In the genomic region with DNA sequence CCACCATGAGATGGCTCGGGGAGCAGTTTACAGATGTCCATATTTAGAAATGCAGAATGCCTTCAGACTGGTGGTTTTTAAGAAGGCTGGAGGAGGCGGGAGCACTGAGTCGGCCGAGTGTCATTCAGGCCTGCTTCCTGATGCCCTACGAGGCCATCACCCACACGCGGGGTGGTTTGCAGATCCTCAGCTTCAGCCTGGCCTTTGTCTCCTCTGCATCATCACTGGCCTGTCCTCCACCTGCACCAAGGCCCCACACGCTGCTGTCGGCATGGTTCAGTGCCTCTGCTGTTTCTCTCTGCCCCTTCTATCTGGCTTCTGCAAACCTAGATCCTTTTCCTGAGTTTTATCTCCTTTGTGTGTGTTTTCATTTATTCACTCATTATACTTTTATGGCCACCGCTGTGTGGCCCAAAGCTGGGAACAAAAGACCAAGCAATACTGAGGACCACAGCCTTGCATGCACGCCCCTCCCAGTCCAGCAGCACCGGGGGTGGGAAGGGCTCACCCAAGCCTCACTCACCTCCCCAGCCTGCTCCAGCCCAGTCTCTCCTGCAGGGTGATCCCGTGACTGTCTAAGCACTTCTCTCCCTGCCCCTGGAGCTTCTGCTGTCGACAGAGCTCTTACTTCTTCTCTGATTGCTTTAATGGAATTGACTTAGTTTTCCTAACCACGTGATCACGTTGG, we compare ENCODE assay signal across 24 cellular contexts.
"Had no signal": no experiment of that assay in that cellular context is flagged by ENCODE, and none has a peak within 500 bp of the region (broad histone marks: within the 10 kb centered on the region; RNA-seq: fewer than 3 reads in every experiment).

No MANE protein-coding gene starts in this region.

- H3K36me3 ChIP-seq: colonic mucosa, right lobe of liver, suprapubic skin, tibial artery had no signal

- ATAC-seq: left cardiac atrium, right lobe of liver had no signal

- H3K4me3 Mint-ChIP-seq: activated naive CD8-positive, alpha-beta T cell; mesothelial cell of epicardium; naive B cell; T-helper 1 cell treated with Interleukin-12 subunit alpha and Interleukin-12 subunit beta and Interleukin-4 antibody, amounts not matched to agents 30 μg/mL and 1 μg/mL, for 36 hours had no signal

- H3K36me3 Mint-ChIP-seq: activated naive CD8-positive, alpha-beta T cell; mesothelial cell of epicardium had no signal

- H3K4me1 ChIP-seq: colonic mucosa, right lobe of liver, suprapubic skin, tibial artery had no signal

- H3K4me2 ChIP-seq: smooth muscle cell had no signal

- H3K27ac ChIP-seq: colonic mucosa, right lobe of liver, suprapubic skin, tibial artery, VCaP had no signal

- H3K27ac Mint-ChIP-seq: activated naive CD8-positive, alpha-beta T cell; mesothelial cell of epicardium; naive B cell; progenitor cell of endocrine pancreas; T-helper 1 cell treated with Interleukin-12 subunit alpha and Interleukin-12 subunit beta and Interleukin-4 antibody, amounts not matched to agents 30 μg/mL and 1 μg/mL, for 36 hours had no signal

- H3K9me3 Mint-ChIP-seq: mesothelial cell of epicardium; T-helper 1 cell treated with Interleukin-12 subunit alpha and Interleukin-12 subunit beta and Interleukin-4 antibody, amounts not matched to agents 30 μg/mL and 1 μg/mL, for 36 hours had no signal

- DNase-seq: activated CD4-positive, alpha-beta T cell treated with anti-CD3 and anti-CD28 coated beads for 48 hours; activated CD4-positive, alpha-beta T cell treated with anti-CD3 and anti-CD28 coated beads, Interleukin-2, amount 50 U/mL, for 48 hours; activated CD8-positive, alpha-beta memory T cell treated with anti-CD3 and anti-CD28 coated beads for 24 hours; activated effector memory CD4-positive, alpha-beta T cell treated with Interleukin-2 at 50 U/mL for 16 hours; activated naive CD4-positive, alpha-beta T cell treated with Interleukin-2 at 50 U/mL for 16 hours; anterior cingulate cortex; colonic mucosa; effector memory CD4-positive, alpha-beta T cell; left cardiac atrium; mammary epithelial cell; naive B cell; stimulated activated CD4-positive, alpha-beta T cell treated with anti-CD3 and anti-CD28 coated beads, Interleukin-15, amount 100 ng/mL, for 24 hours; stimulated activated CD4-positive, alpha-beta T cell treated with anti-CD3 and anti-CD28 coated beads, Interleukin-2, amount 100 ng/mL, for 24 hours; stimulated activated naive CD4-positive, alpha-beta T cell; T-helper 9 cell; tibial artery had no signal

- H3K4me3 ChIP-seq: colonic mucosa, right lobe of liver, smooth muscle cell, suprapubic skin, tibial artery had no signal

- H3K27me3 ChIP-seq: colonic mucosa, right lobe of liver had no signal

- H3K9me3 ChIP-seq: colonic mucosa, right lobe of liver, suprapubic skin, tibial artery had no signal

- H3K4me1 Mint-ChIP-seq: mesothelial cell of epicardium, naive B cell had no signal
